8 cellular contexts compared by ENCODE assay signal in the genomic region with DNA sequence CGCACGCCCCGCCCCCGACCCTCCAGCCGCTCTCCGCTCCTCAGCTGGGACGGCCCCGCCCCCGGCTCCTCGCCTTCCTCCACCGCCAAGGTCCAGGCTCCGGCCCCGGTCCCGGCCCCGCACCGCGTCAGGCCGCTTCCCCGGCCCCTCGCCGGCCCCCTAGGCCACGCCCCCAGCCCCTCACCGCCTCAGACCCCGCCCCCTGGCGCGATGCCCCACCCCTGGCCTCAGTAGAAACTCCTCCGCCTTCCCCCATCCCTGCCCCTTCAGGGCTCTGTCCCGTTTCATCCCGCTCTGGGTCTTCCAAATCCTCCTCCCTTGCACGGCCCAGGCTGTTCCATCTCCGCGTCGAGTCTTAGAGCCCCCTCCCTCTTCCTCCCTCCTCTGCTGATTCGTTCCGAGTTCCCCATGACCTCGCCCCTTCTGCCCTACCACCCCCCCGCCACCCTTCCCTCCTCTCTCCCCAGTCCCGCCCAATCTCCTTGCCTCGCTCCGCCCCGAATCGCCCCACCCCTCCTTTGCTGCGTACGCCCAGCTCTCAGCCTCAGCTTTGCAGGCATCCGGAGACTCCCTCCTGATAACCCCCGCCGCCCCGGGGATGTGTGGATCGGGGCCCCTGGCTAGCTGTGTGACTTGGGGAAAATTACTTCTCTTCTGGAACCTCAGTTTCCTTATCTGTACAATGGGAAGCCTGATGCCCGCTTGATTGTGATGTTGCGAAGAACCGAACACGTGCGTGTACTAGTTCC. TPM values are rescaled to one million over a fixed set of nuclear protein-coding genes. Genes with fewer than 3 reads are reported as not detected.
DNase-seq lines count a peak whose midpoint lies in the region; ATAC-seq and TF ChIP-seq lines count a peak whose summit lies in the region.

No MANE protein-coding gene starts in this region.

- H3K9ac ChIP-seq in stomach smooth muscle (ENCODE audit: low read length in 2 of 2) = peak overlapping the region; percentile 8 to 29

- DNase-seq in 8988T (peak; percentile 80), Kasumi-1 (lab: John Stamatoyannopoulos, UW) (peak; percentile 81 to 84), SJCRH30 (peak; percentile 97)
- DNase-seq in activated naive CD4-positive, alpha-beta T cell treated with Interleukin-2 at 50 U/mL for 16 hours = peak; percentile 92

- H3K4me3 ChIP-seq in SJCRH30 (peak overlapping the region; percentile 91), gastroesophageal sphincter (peak overlapping the region; percentile 82 to 95), neuron (ENCODE audit: low read length) (peak overlapping the region; percentile 85), stomach smooth muscle (ENCODE audit: low read length in 2 of 2) (peak overlapping the region; percentile 57 to 87)

- H2AFZ ChIP-seq in neuron (ENCODE audit: low read depth, low read length) = no peak overlapping the region

- no peak for TF ChIP-seq CTCF in gastroesophageal sphincter (IDR thresholded peaks at IDR 0.05)

- no peaks in the 10 kb centered on the region for H3K36me3 ChIP-seq in SJCRH30
- H3K36me3 ChIP-seq in gastroesophageal sphincter = no peaks in the 10 kb centered on the region
- no peaks in the 10 kb centered on the region for H3K36me3 ChIP-seq in neuron (ENCODE audit: insufficient read depth, low read length)
- H3K36me3 ChIP-seq in stomach smooth muscle (ENCODE audit: control insufficient read depth in 2 of 2, insufficient read depth in 2 of 2, low read length in 2 of 2) = peaks cover 0 to 2% of the 10 kb centered on the region in 2 donors

- H3K9me3 ChIP-seq in SJCRH30 (replicated peaks) (no peaks in the 10 kb centered on the region), gastroesophageal sphincter (no peaks in the 10 kb centered on the region), neuron (ENCODE audit: low read length) (no peaks in the 10 kb centered on the region), stomach smooth muscle (ENCODE audit: control insufficient read depth in 2 of 2, low read length in 2 of 2) (no peaks in the 10 kb centered on the region)

- H3K4me1 ChIP-seq in SJCRH30 (peaks cover 7% of the 10 kb centered on the region; the same call in 1 of the 2 replicates), gastroesophageal sphincter (peaks cover 0 to 51% (median 24%) of the 10 kb centered on the region in 3 donors), neuron (ENCODE audit: insufficient read depth, low read length) (peaks cover 27% of the 10 kb centered on the region), stomach smooth muscle (ENCODE audit: control insufficient read depth, insufficient read depth, low read length) (peaks cover 16% of the 10 kb centered on the region)

- ATAC-seq in GM18511 (IDR thresholded peaks at IDR 0.05; ENCODE audit: unreplicated experiment) (peak; percentile 54), gastroesophageal sphincter (peak; percentile 94)

- TF ChIP-seq POLR2A in gastroesophageal sphincter (IDR thresholded peaks at IDR 0.05) = no peak

- 16 to 41% methylated on average over 4 to 19 of the region's 54 CpGs for WGBS in gastroesophageal sphincter (ENCODE audit: low coverage in 1 of 2), 2 donors

- H3K27me3 ChIP-seq in SJCRH30 = peaks cover 2% of the 10 kb centered on the region; the same call in 1 of the 2 replicates
- H3K27me3 ChIP-seq in gastroesophageal sphincter = no peaks in the 10 kb centered on the region
- H3K27me3 ChIP-seq in neuron (ENCODE audit: insufficient read depth, low read length) = no peaks in the 10 kb centered on the region
- no peaks in the 10 kb centered on the region for H3K27me3 ChIP-seq in stomach smooth muscle (ENCODE audit: control insufficient read depth in 1 of 2, insufficient read depth in 2 of 2, low read length in 2 of 2)

- peak overlapping the region; percentile 37; the same call in 1 of the 2 replicates for H3K27ac ChIP-seq in SJCRH30
- peak overlapping the region; percentile 82 to 97 (median 96) for H3K27ac ChIP-seq in gastroesophageal sphincter
- H3K27ac ChIP-seq in stomach smooth muscle (ENCODE audit: low read length) = peak overlapping the region; percentile 49

- TF ChIP-seq EP300 in gastroesophageal sphincter (IDR thresholded peaks at IDR 0.05) = no peak

RNA-seq across cellular contexts. Expression of a gene that starts 0.4 kb away (rescaled TPM):
- total RNA-seq in SJCRH30 (2014; rRNA removed; shearing (Covaris generic)) = 19.7 and 24.0 TPM in 2 replicates
- 10 to 100 TPM; 21.3 to 37.7 (median 31.0) TPM for total RNA-seq in gastroesophageal sphincter

RNA-seq across cellular contexts. Expression of a gene that starts 46.6 kb away (rescaled TPM):
- 33.5 and 43.2 TPM in 2 replicates for total RNA-seq in SJCRH30 (2014; rRNA removed; shearing (Covaris generic))
- total RNA-seq in gastroesophageal sphincter = under 1 TPM in 2 of 4 donors, not detected in 2; 0.08 to 0.17 TPM

RNA-seq across cellular contexts. Expression of a gene that starts 59.9 kb away (rescaled TPM):
- total RNA-seq in SJCRH30 (2014; rRNA removed; shearing (Covaris generic)) = 0.10 TPM in 1 of 2 replicates, not detected in the other
- 10 to 100 TPM; 21.4 to 45.8 (median 26.6) TPM for total RNA-seq in gastroesophageal sphincter

Comparison
In these comparisons a context has a peak if more than half of its experiments do, and no peak if none do; other contexts are left out.
1. Peak in every context shown above with its lines: DNase-seq, ATAC-seq, H3K4me3 ChIP-seq and H3K27ac ChIP-seq.
2. H3K27ac ChIP-seq: peak in every context shown above with its lines; median percentile 96 in gastroesophageal sphincter; 49 in stomach smooth muscle; 37 in SJCRH30.
3. RNA of a gene that starts 46.6 kb away (total RNA-seq): 33.5 to 43.2 TPM in SJCRH30; 0.08 to 0.17 TPM in gastroesophageal sphincter; every median in the first group is over 10 times any median in the second.
4. RNA of a gene that starts 59.9 kb away (total RNA-seq): 21.4 to 45.8 TPM in gastroesophageal sphincter; 0.10 TPM in SJCRH30; every median in the first group is over 10 times any median in the second.